Comparison of ENCODE assay signal across 9 cellular contexts in the genomic region with DNA sequence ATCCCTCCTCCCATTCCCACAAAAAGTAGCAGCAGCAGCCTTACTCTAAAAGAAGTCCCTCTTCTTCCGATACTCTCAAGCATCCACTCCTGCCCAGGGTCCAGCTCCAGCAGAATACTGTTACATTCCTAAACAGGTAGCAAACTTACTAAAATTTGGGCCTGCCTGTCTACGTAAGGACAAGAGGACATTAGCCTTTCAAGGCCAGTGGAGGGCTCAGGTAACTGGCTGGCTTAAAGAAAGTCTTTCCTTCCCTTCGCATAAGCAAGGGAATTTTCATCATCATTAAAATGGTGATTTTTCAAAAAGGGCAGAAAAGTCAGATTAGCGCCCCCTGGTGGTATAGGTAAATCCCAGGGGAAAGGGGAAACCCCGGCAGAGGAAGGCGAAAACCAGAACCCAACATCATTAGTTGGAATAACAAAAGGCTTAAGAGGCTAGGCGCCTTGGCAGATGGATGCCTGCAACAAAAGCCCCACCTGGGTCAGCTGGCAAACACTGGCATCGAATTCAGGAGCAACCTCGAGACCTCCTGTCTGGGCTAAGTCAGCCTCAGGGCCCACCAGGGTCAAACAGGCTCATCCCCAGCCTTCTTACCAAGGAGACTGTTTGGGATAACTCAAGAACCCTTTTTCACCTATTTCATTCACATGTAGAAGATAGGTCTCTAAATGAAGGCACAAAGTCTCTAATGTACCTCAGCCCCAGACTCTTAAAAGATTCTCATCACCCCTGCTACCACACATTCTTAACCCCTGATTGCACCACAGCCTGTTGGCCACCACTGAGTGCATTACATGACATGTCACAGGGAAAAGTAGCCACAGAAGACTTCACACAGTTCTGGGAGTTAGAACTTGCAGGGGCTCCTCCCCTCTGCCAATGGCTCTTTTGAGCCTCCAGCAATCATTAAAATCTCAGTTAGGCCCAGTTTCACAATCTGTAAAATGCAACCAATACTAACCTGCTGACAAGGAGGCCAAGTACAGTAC. TPM values are rescaled to one million over a fixed set of nuclear protein-coding genes. Genes with fewer than 3 reads are reported as not detected.
A peak's percentile ranks its signal among the peaks of the same experiment; 100 is the strongest.
DNase-seq lines count a peak whose midpoint lies in the region; ATAC-seq, FAIRE-seq and TF ChIP-seq lines count a peak whose summit lies in the region.
"Had no signal": no experiment of that assay in that cellular context is flagged by ENCODE, and none has a peak within 500 bp of the region (broad histone marks: within the 10 kb centered on the region; RNA-seq: fewer than 3 reads in every experiment).

No MANE protein-coding gene starts in this region.

- TF ChIP-seq POLR2A in IMR-90 (IDR thresholded peaks at IDR 0.05; ENCODE audit: low read depth, low read length), result no peak

- H3K4me1 Mint-ChIP-seq in activated T-helper 2 cell treated with anti-CD3 and anti-CD28 coated beads, Interferon-gamma antibody, Interleukin-2, Interleukin-4, amounts not matched to agents 10 μg/mL and 5 μg/mL and 100 μg/mL, durations not matched to agents 14 hours and 24 hours and 36 hours (ENCODE audit: low read depth), result peaks cover 21% of the 10 kb centered on the region

- intact Hi-C loops in IMR-90 (cut with micrococcal nuclease), result loop anchor here (1.0 to 10.0 kb wide), 3 partner anchors 101 to 314 kb away; no protein-coding TSS in a partner anchor
- intact Hi-C loops in activated T-helper 2 cell treated with anti-CD3 and anti-CD28 coated beads, Interferon-gamma antibody, Interleukin-2, Interleukin-4, amounts not matched to agents 10 μg/mL and 5 μg/mL and 100 μg/mL, durations not matched to agents 14 hours and 24 hours and 36 hours (cut with micrococcal nuclease), result loop anchor here (1.0 kb wide), 1 partner anchor 100 kb away; no protein-coding TSS in a partner anchor

- H2BK5ac ChIP-seq in IMR-90 (ENCODE audit: low read depth, low read length, poor library complexity, severe bottlenecking), result no peak overlapping the region

- H3K14ac ChIP-seq in IMR-90 (replicated peaks; ENCODE audit: low read depth, low read length), result no peak overlapping the region

- H4K8ac ChIP-seq in IMR-90 (ENCODE audit: low read depth in 2 of 2, low read length in 2 of 2), result 0 out of 4 replicates have a peak overlapping the region, but pooled peaks of 1 of the 2 experiments have one; percentile 24

- no peak overlapping the region for H3K23ac ChIP-seq in IMR-90 (ENCODE audit: low read depth, low read length)

- H3K9me3 Mint-ChIP-seq in activated T-helper 2 cell treated with anti-CD3 and anti-CD28 coated beads, Interferon-gamma antibody, Interleukin-2, Interleukin-4, amounts not matched to agents 10 μg/mL and 5 μg/mL and 100 μg/mL, durations not matched to agents 14 hours and 24 hours and 36 hours, result no peaks in the 10 kb centered on the region

- peaks cover 5% of the 10 kb centered on the region; the same call in 1 of the 2 replicates for H3K9me1 ChIP-seq in IMR-90 (ENCODE audit: insufficient read depth, low read length)

- CTCF ChIA-PET in IMR-90 (lab: Yijun Ruan, JAX), result interaction anchor here (1.0 to 1.3 kb wide), 4 partner anchors 8 to 101 kb away, joined by 3 to 8 read pairs (median 4); no protein-coding TSS in a partner anchor

- peak; percentile 74 for TF ChIP-seq CTCF in IMR-90 (conservative IDR thresholded peaks at IDR 0.05; ENCODE audit: low read depth, low read length)

- no peak overlapping the region for H3K18ac ChIP-seq in IMR-90 (ENCODE audit: low read depth, low read length)

- H3K4me1 ChIP-seq in IMR-90 (ENCODE audit: control insufficient read depth, insufficient read depth, low read length), result no peaks in the 10 kb centered on the region

- no peak overlapping the region for H3K56ac ChIP-seq in IMR-90 (ENCODE audit: extremely low read depth, insufficient read depth, low read length)

- H3K27me3 Mint-ChIP-seq in activated T-helper 2 cell treated with anti-CD3 and anti-CD28 coated beads, Interferon-gamma antibody, Interleukin-2, Interleukin-4, amounts not matched to agents 10 μg/mL and 5 μg/mL and 100 μg/mL, durations not matched to agents 14 hours and 24 hours and 36 hours (ENCODE audit: low read depth), result no peaks in the 10 kb centered on the region

- H2BK15ac ChIP-seq in IMR-90 (ENCODE audit: low read depth, low read length), result no peak overlapping the region

- no peak overlapping the region for H2AK5ac ChIP-seq in IMR-90 (ENCODE audit: low read depth, low read length)

- WGBS in IMR-90 (ENCODE audit: extremely low coverage in 2 of 2, insufficient read length in 1 of 2), 2 experiments, result 67% methylated on average over 3 of the region's 9 CpGs; no CpG with 5 or more reads in 1 of the 2 experiments

- DNase-seq in DMS153 (lab: John Stamatoyannopoulos, UW) (peak; percentile 44), IMR-90 (peak; percentile 23), RCC 7860 (ENCODE audit: low spot score) (peak; percentile 16), hepatic stellate cell (ENCODE audit: low spot score) (peak; percentile 61), putamen (ENCODE audit: low spot score) (no peak)
- DNase-seq in activated T-helper 2 cell treated with anti-CD3 and anti-CD28 coated beads, Interferon-gamma antibody, Interleukin-2, Interleukin-4, amounts not matched to agents 10 μg/mL and 5 μg/mL and 100 μg/mL, durations not matched to agents 14 hours and 24 hours and 36 hours (ENCODE audit: low spot score), result peak; percentile 19
- peak; percentile 17 for DNase-seq in stimulated activated CD4-positive, alpha-beta T cell treated with anti-CD3 and anti-CD28 coated beads, Interleukin-1b, Interleukin-23, amount 100 ng/mL, for 48 hours

- H3K4me3 ChIP-seq in IMR-90 (ENCODE audit: insufficient read depth, low read depth, low read length), result no peak overlapping the region

- H3K4ac ChIP-seq in IMR-90 (ENCODE audit: low read depth, low read length), result no peak overlapping the region

- in situ Hi-C loops in IMR-90 (cut with MboI; ENCODE audit: low sequenced_read_pairs), result no loop called here

- dilution Hi-C loops in IMR-90 (cut with HindIII; ENCODE audit: low sequenced_read_pairs, unreplicated experiment), result no loop called here

- no peak overlapping the region for H3K4me3 Mint-ChIP-seq in activated T-helper 2 cell treated with anti-CD3 and anti-CD28 coated beads, Interferon-gamma antibody, Interleukin-2, Interleukin-4, amounts not matched to agents 10 μg/mL and 5 μg/mL and 100 μg/mL, durations not matched to agents 14 hours and 24 hours and 36 hours (ENCODE audit: low read depth)

- H3K27me3 ChIP-seq in IMR-90 (ENCODE audit: control insufficient read depth, insufficient read depth, low read length), result no peaks in the 10 kb centered on the region

- H3K9ac ChIP-seq in IMR-90 (ENCODE audit: low read depth, low read length), result no peak overlapping the region

- no peak overlapping the region for H4K5ac ChIP-seq in IMR-90 (ENCODE audit: low read depth, low read length)

- peaks cover 21% of the 10 kb centered on the region for H3K36me3 ChIP-seq in IMR-90 (ENCODE audit: control insufficient read depth, insufficient read depth, low read length)

- no peak overlapping the region for H2AK9ac ChIP-seq in IMR-90 (replicated peaks; ENCODE audit: low read depth, low read length, poor library complexity)

- no peak overlapping the region for H3K4me2 ChIP-seq in IMR-90 (ENCODE audit: low read depth, low read length)

- POLR2A ChIA-PET in IMR-90 (lab: Charles Lee; ENCODE audit: unreplicated experiment), result no interaction called here

- peaks cover 14% of the 10 kb centered on the region for H3K36me3 Mint-ChIP-seq in activated T-helper 2 cell treated with anti-CD3 and anti-CD28 coated beads, Interferon-gamma antibody, Interleukin-2, Interleukin-4, amounts not matched to agents 10 μg/mL and 5 μg/mL and 100 μg/mL, durations not matched to agents 14 hours and 24 hours and 36 hours (ENCODE audit: low read depth)

- H2BK120ac ChIP-seq in IMR-90 (ENCODE audit: low read depth, low read length), result no peak overlapping the region

- no peak overlapping the region for H2BK20ac ChIP-seq in IMR-90 (ENCODE audit: low read depth, low read length)

- ATAC-seq in IMR-90 (ENCODE audit: low read depth), result peak; percentile 68
- ATAC-seq in HG03342 (IDR thresholded peaks at IDR 0.05; ENCODE audit: unreplicated experiment), result no peak

- H2AFZ ChIP-seq in IMR-90 (replicated peaks; ENCODE audit: low read length, poor library complexity), result no peak overlapping the region

- H3K9me3 ChIP-seq in IMR-90 (ENCODE audit: control insufficient read depth, insufficient read depth, low read length), result no peaks in the 10 kb centered on the region

- H4K91ac ChIP-seq in IMR-90 (ENCODE audit: insufficient read depth, low read depth, low read length), result no peak overlapping the region

- peak; percentile 56 for TF ChIP-seq RAD21 in IMR-90 (IDR thresholded peaks at IDR 0.05; ENCODE audit: low read length)

- FAIRE-seq in RCC 7860 (lab: Jason Lieb, UNC), result no peak
- FAIRE-seq: TTC549 had no signal

- no peak overlapping the region for H3K27ac ChIP-seq in IMR-90 (ENCODE audit: insufficient read depth, low read length)

- peaks cover 7% of the 10 kb centered on the region for H4K20me1 ChIP-seq in IMR-90 (ENCODE audit: insufficient read depth, low read length)

- BruUV-seq in IMR-90 (replicated peaks; lab: Mats Ljungman, UMichigan), result no TSS peak

- H3K79me1 ChIP-seq in IMR-90 (ENCODE audit: low read depth in 1 of 2, low read length in 2 of 2), result peaks cover 7 to 8% of the 10 kb centered on the region in 2 experiments; a peak in 3 of 4 replicates

- no peak overlapping the region for H3K27ac Mint-ChIP-seq in activated T-helper 2 cell treated with anti-CD3 and anti-CD28 coated beads, Interferon-gamma antibody, Interleukin-2, Interleukin-4, amounts not matched to agents 10 μg/mL and 5 μg/mL and 100 μg/mL, durations not matched to agents 14 hours and 24 hours and 36 hours

TF ChIP-seq in IMR-90, 13 proteins besides CTCF, POLR2A, EP300 and RAD21 (continues in another document):
- TF ChIP-seq MAFK (IDR thresholded peaks at IDR 0.05; ENCODE audit: low read depth, low read length) (no peak), CHD1 (IDR thresholded peaks at IDR 0.05; ENCODE audit: low read depth, low read length) (no peak)
- TF ChIP-seq, protein P1, sequence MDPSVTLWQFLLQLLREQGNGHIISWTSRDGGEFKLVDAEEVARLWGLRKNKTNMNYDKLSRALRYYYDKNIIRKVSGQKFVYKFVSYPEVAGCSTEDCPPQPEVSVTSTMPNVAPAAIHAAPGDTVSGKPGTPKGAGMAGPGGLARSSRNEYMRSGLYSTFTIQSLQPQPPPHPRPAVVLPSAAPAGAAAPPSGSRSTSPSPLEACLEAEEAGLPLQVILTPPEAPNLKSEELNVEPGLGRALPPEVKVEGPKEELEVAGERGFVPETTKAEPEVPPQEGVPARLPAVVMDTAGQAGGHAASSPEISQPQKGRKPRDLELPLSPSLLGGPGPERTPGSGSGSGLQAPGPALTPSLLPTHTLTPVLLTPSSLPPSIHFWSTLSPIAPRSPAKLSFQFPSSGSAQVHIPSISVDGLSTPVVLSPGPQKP (IDR thresholded peaks at IDR 0.05; ENCODE audit: borderline replicate concordance, low read depth, low read length), result no peak

RNA-seq across cellular contexts. Expression of gene ERI3, which starts 36.7 kb away (rescaled TPM):
- 55.3 and 56.6 TPM in 2 replicates for total RNA-seq in IMR-90 (2012; rRNA removed)
- 70.9 and 75.7 TPM in 2 replicates for polyA plus RNA-seq in IMR-90 (2012; rRNA removed)
- 52.8 and 73.8 TPM in 2 replicates for polyA plus RNA-seq in IMR-90 (2012; cell fraction: cytosol; rRNA removed)
- polyA plus RNA-seq in IMR-90 (2012; cell fraction: nucleus; rRNA removed; ENCODE audit: low replicate concordance), result 48.1 and 65.7 TPM in 2 replicates
- 40.6 and 43.5 TPM in 2 replicates for total RNA-seq in activated T-helper 2 cell treated with anti-CD3 and anti-CD28 coated beads, Interferon-gamma antibody, Interleukin-2, Interleukin-4, amounts not matched to agents 10 μg/mL and 5 μg/mL and 100 μg/mL, durations not matched to agents 14 hours and 24 hours and 36 hours
